ENCODE assay signal across 11 cellular contexts in genomic region chr7:29196191-29196590, GRCh38. TPM values are rescaled to one million over a fixed set of nuclear protein-coding genes. Genes with fewer than 3 reads are reported as not detected.
DNase-seq lines count a peak whose midpoint lies in the region; TF ChIP-seq lines count a peak whose summit lies in the region.
"Had no signal": no experiment of that assay in that cellular context is flagged by ENCODE, and none has a peak within 500 bp of the region (broad histone marks: within the 10 kb centered on the region; RNA-seq: fewer than 3 reads in every experiment).

No MANE protein-coding gene starts in this region.

- peak; percentile 53 for DNase-seq in NCI-H2107 treated with DMSO at 0.1 percent for 48 hours (lab: John Stamatoyannopoulos, UW; ENCODE audit: unreplicated experiment)
- DNase-seq in NCI-H2107 (lab: John Stamatoyannopoulos, UW) = no peak
- DNase-seq in NCI-H1092 (lab: John Stamatoyannopoulos, UW) = peak; percentile 26
- no peak for DNase-seq in dorsolateral prefrontal cortex
- DNase-seq in progenitor cell of endocrine pancreas (ENCODE audit: low spot score, unreplicated experiment) = no peak
- DNase-seq in T-helper 9 cell = no peak
- DNase-seq in NCI-H187 (lab: John Stamatoyannopoulos, UW) = no peak
- no peak for DNase-seq in GM10266 (ENCODE audit: extremely low spot score)
- DNase-seq: anterior cingulate cortex; stimulated activated CD4-positive, alpha-beta T cell treated with anti-CD3 and anti-CD28 coated beads, Interleukin-4, amount 100 ng/mL, for 1 hour had no signal

- H3K4me3 ChIP-seq in dorsolateral prefrontal cortex = peak overlapping the region in 52 of 59 donors; percentile 14 to 94 (median 80)

- TF ChIP-seq CTCF in dorsolateral prefrontal cortex (IDR thresholded peaks at IDR 0.05 in 54 of 56, conservative IDR thresholded peaks at IDR 0.05 in 2 of 56; ENCODE audit: low read depth in 1 of 56, partially characterized antibody in 56 of 56) (no peak), progenitor cell of endocrine pancreas (IDR thresholded peaks at IDR 0.05; ENCODE audit: unreplicated experiment) (no peak), GM10266 (IDR thresholded peaks at IDR 0.05; ENCODE audit: control insufficient read depth, insufficient read depth, low read depth, missing control alignments) (no peak)

- peak overlapping the region; percentile 81 for H3K4me3 Mint-ChIP-seq in progenitor cell of endocrine pancreas (ENCODE audit: low read depth)

- H3K9me3 Mint-ChIP-seq in progenitor cell of endocrine pancreas (ENCODE audit: low read depth) = no peaks in the 10 kb centered on the region

- peaks cover 11% of the 10 kb centered on the region for H3K27me3 Mint-ChIP-seq in progenitor cell of endocrine pancreas

- H3K27ac ChIP-seq in dorsolateral prefrontal cortex = peak overlapping the region in 5 of 59 donors; percentile 6 to 97 (median 88)
- H3K27ac ChIP-seq: RWPE1 had no signal

- intact Hi-C loops in dorsolateral prefrontal cortex (cut with DNase I) = loop anchor here in 1 of 2 donors (10.0 kb wide), 1 partner anchor 289 kb away; no protein-coding TSS in a partner anchor

- H3K36me3 Mint-ChIP-seq in progenitor cell of endocrine pancreas (ENCODE audit: insufficient read depth) = no peaks in the 10 kb centered on the region

- H3K4me1 Mint-ChIP-seq in progenitor cell of endocrine pancreas (ENCODE audit: low read depth) = peaks cover 44% of the 10 kb centered on the region

- no peak overlapping the region for H3K27ac Mint-ChIP-seq in progenitor cell of endocrine pancreas

- peaks cover 0 to 15% (median 0%) of the 10 kb centered on the region in 45 donors for H3K27me3 ChIP-seq in dorsolateral prefrontal cortex

RNA-seq across cellular contexts. Expression of gene CHN2, which starts 1.6 kb away (rescaled TPM):
- 100 to 1,000 TPM in 5 of 120 experiments, 10 to 100 TPM in 115; 22.0 to 143 (median 61.3) TPM for total RNA-seq in dorsolateral prefrontal cortex
- 21.2 and 22.0 TPM in 2 replicates for total RNA-seq in progenitor cell of endocrine pancreas

RNA-seq across cellular contexts. Expression of gene CPVL, which starts 49.9 kb away (rescaled TPM):
- total RNA-seq in dorsolateral prefrontal cortex (10 to 100 TPM in 48 of 120 experiments, 1 to 10 TPM in 72; 1.1 to 20.6 (median 8.7) TPM), progenitor cell of endocrine pancreas (22.1 and 23.1 TPM in 2 replicates)

Comparison
In these comparisons a context has a peak if more than half of its experiments do, and no peak if none do; other contexts are left out.
1. DNase-seq: peak in NCI-H2107 treated with DMSO at 0.1 percent for 48 hours (single experiment) and NCI-H1092 (single experiment); none in NCI-H2107 (single experiment), dorsolateral prefrontal cortex (0 of 10), progenitor cell of endocrine pancreas (single experiment), T-helper 9 cell (single experiment), NCI-H187 (0 of 2) and GM10266 (single experiment).